Comparison of ENCODE assay signal across 1 cellular context in genomic region chr5:179180921-179181645, GRCh38.
TF ChIP-seq lines count a peak whose summit lies in the region.

No MANE protein-coding gene starts in this region.

TF ChIP-seq in GM23338, 12 proteins besides CTCF, POLR2A, EP300 and RAD21 (continued from another document):
- TF ChIP-seq, protein P1, sequence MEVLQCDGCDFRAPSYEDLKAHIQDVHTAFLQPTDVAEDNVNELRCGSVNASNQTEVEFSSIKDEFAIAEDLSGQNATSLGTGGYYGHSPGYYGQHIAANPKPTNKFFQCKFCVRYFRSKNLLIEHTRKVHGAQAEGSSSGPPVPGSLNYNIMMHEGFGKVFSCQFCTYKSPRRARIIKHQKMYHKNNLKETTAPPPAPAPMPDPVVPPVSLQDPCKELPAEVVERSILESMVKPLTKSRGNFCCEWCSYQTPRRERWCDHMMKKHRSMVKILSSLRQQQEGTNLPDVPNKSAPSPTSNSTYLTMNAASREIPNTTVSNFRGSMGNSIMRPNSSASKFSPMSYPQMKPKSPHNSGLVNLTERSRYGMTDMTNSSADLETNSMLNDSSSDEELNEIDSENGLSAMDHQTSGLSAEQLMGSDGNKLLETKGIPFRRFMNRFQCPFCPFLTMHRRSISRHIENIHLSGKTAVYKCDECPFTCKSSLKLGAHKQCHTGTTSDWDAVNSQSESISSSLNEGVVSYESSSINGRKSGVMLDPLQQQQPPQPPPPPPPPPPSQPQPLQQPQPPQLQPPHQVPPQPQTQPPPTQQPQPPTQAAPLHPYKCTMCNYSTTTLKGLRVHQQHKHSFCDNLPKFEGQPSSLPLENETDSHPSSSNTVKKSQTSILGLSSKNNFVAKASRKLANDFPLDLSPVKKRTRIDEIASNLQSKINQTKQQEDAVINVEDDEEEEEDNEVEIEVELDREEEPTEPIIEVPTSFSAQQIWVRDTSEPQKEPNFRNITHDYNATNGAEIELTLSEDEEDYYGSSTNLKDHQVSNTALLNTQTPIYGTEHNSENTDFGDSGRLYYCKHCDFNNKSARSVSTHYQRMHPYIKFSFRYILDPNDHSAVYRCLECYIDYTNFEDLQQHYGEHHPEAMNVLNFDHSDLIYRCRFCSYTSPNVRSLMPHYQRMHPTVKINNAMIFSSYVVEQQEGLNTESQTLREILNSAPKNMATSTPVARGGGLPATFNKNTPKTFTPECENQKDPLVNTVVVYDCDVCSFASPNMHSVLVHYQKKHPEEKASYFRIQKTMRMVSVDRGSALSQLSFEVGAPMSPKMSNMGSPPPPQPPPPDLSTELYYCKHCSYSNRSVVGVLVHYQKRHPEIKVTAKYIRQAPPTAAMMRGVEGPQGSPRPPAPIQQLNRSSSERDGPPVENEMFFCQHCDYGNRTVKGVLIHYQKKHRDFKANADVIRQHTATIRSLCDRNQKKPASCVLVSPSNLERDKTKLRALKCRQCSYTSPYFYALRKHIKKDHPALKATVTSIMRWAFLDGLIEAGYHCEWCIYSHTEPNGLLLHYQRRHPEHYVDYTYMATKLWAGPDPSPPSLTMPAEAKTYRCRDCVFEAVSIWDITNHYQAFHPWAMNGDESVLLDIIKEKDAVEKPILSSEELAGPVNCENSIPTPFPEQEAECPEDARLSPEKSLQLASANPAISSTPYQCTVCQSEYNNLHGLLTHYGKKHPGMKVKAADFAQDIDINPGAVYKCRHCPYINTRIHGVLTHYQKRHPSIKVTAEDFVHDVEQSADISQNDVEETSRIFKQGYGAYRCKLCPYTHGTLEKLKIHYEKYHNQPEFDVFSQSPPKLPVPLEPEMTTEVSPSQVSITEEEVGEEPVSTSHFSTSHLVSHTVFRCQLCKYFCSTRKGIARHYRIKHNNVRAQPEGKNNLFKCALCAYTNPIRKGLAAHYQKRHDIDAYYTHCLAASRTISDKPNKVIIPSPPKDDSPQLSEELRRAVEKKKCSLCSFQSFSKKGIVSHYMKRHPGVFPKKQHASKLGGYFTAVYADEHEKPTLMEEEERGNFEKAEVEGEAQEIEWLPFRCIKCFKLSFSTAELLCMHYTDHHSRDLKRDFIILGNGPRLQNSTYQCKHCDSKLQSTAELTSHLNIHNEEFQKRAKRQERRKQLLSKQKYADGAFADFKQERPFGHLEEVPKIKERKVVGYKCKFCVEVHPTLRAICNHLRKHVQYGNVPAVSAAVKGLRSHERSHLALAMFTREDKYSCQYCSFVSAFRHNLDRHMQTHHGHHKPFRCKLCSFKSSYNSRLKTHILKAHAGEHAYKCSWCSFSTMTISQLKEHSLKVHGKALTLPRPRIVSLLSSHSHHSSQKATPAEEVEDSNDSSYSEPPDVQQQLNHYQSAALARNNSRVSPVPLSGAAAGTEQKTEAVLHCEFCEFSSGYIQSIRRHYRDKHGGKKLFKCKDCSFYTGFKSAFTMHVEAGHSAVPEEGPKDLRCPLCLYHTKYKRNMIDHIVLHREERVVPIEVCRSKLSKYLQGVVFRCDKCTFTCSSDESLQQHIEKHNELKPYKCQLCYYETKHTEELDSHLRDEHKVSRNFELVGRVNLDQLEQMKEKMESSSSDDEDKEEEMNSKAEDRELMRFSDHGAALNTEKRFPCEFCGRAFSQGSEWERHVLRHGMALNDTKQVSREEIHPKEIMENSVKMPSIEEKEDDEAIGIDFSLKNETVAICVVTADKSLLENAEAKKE (CRISPR knock-in tag; IDR thresholded peaks at IDR 0.05) = no peak
- TF ChIP-seq ETS1 (IDR thresholded peaks at IDR 0.05) = no peak
- TF ChIP-seq CREB1 (CRISPR knock-in tag; IDR thresholded peaks at IDR 0.05; ENCODE audit: low read depth) = no peak
- no peak for TF ChIP-seq EZH2 (IDR thresholded peaks at IDR 0.05; ENCODE audit: low read depth, unreplicated experiment)
- TF ChIP-seq, protein P2, sequence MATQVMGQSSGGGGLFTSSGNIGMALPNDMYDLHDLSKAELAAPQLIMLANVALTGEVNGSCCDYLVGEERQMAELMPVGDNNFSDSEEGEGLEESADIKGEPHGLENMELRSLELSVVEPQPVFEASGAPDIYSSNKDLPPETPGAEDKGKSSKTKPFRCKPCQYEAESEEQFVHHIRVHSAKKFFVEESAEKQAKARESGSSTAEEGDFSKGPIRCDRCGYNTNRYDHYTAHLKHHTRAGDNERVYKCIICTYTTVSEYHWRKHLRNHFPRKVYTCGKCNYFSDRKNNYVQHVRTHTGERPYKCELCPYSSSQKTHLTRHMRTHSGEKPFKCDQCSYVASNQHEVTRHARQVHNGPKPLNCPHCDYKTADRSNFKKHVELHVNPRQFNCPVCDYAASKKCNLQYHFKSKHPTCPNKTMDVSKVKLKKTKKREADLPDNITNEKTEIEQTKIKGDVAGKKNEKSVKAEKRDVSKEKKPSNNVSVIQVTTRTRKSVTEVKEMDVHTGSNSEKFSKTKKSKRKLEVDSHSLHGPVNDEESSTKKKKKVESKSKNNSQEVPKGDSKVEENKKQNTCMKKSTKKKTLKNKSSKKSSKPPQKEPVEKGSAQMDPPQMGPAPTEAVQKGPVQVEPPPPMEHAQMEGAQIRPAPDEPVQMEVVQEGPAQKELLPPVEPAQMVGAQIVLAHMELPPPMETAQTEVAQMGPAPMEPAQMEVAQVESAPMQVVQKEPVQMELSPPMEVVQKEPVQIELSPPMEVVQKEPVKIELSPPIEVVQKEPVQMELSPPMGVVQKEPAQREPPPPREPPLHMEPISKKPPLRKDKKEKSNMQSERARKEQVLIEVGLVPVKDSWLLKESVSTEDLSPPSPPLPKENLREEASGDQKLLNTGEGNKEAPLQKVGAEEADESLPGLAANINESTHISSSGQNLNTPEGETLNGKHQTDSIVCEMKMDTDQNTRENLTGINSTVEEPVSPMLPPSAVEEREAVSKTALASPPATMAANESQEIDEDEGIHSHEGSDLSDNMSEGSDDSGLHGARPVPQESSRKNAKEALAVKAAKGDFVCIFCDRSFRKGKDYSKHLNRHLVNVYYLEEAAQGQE (IDR thresholded peaks at IDR 0.05; ENCODE audit: unreplicated experiment) = no peak
- no peak for TF ChIP-seq ZNF331 (CRISPR knock-in tag; IDR thresholded peaks at IDR 0.05; ENCODE audit: low read depth)
- no peak for TF ChIP-seq POLR2AphosphoS5 (IDR thresholded peaks at IDR 0.05; ENCODE audit: low read depth)
- no peak for TF ChIP-seq EZH2phosphoT487 (IDR thresholded peaks at IDR 0.05; ENCODE audit: unreplicated experiment)
- TF ChIP-seq ZNF114 (CRISPR knock-in tag; IDR thresholded peaks at IDR 0.05) = no peak
- no peak for TF ChIP-seq STAT1 (IDR thresholded peaks at IDR 0.05; ENCODE audit: unreplicated experiment)
